In genomic region chr20:46680684-46681031, GRCh38 we compare ENCODE assay signal across 6 cellular contexts. TPM values are rescaled to one million over a fixed set of nuclear protein-coding genes. Genes with fewer than 3 reads are reported as not detected.
"Had no signal": no experiment of that assay in that cellular context is flagged by ENCODE, and none has a peak within 500 bp of the region (broad histone marks: within the 10 kb centered on the region; RNA-seq: fewer than 3 reads in every experiment).

No MANE protein-coding gene starts in this region.

- H3K4me3 ChIP-seq: GM23338 had no signal

- H3K4me3 Mint-ChIP-seq: GM23338, H9 had no signal

- H3K27ac Mint-ChIP-seq: GM23338, H9 had no signal

- H3K4me2 ChIP-seq: GM23338 had no signal

- H2AFZ ChIP-seq: GM23338 had no signal

- H3K9me3 Mint-ChIP-seq: IgD-negative memory B cell had no signal

- H3K27me3 Mint-ChIP-seq: IgD-negative memory B cell had no signal

- FAIRE-seq: H1, H54 had no signal

RNA-seq across cellular contexts. Expression of gene SLC2A10, which starts 28.8 kb away (rescaled TPM):
- polyA plus RNA-seq: IgD-negative memory B cell had no signal

RNA-seq across cellular contexts. Expression of gene SLC13A3, which starts 29.4 kb away (rescaled TPM):
- total RNA-seq: HT-29 had no signal
- polyA plus RNA-seq: IgD-negative memory B cell had no signal
